15 cellular contexts compared by ENCODE assay signal in the genomic region with DNA sequence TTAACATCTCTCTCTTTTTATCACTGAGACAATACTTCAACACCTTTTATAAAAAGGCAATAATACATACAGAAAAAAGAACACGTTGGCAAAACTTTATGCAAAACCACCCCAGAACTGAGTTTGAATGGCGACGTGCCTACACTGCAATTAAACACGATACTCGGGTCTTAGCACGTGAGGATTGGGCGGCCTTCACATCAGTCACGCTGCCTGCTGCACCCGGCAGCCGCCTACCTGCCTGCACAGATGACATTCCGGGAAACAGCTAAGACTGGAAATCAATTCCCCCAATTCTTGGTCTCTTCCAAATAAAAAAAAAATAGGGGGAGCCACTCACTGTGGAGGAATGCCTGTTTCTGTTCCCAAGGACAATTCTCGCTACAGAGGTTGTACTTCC.
DNase-seq lines count a peak whose midpoint lies in the region; ATAC-seq, FAIRE-seq and TF ChIP-seq lines count a peak whose summit lies in the region.
"Had no signal": no experiment of that assay in that cellular context is flagged by ENCODE, and none has a peak within 500 bp of the region (broad histone marks: within the 10 kb centered on the region; RNA-seq: fewer than 3 reads in every experiment).

No MANE protein-coding gene starts in this region.

- H3K9me3 Mint-ChIP-seq in CD4-positive, CD25-positive, alpha-beta regulatory T cell = no peaks in the 10 kb centered on the region
- no peaks in the 10 kb centered on the region for H3K9me3 Mint-ChIP-seq in astrocyte (ENCODE audit: unreplicated experiment)
- peaks cover 2% of the 10 kb centered on the region for H3K9me3 Mint-ChIP-seq in neural progenitor cell
- H3K9me3 Mint-ChIP-seq: CD14-positive monocyte had no signal

- CTCF ChIA-PET in endothelial cell of umbilical vein (lab: Charles Lee) = interaction anchor here (0.9 kb wide), 1 partner anchor 24 kb away, joined by 3 read pairs; no protein-coding TSS in a partner anchor

- TF ChIP-seq POLR2A in endothelial cell of umbilical vein (IDR thresholded peaks at IDR 0.05; ENCODE audit: low read depth, low read length) (no peak), ovary (IDR thresholded peaks at IDR 0.05) (no peak)

- WGBS in ovary, 3 donors = 78 to 89% (median 84%) methylated on average over 12 of the region's 12 CpGs

- no peak overlapping the region for H3K27ac ChIP-seq in CD4-positive, CD25-positive, alpha-beta regulatory T cell (ENCODE audit: insufficient read depth, low read length, poor library complexity, severe bottlenecking)
- H3K27ac ChIP-seq in astrocyte (ENCODE audit: low read depth, low read length) = no peak overlapping the region
- H3K27ac ChIP-seq in endothelial cell of umbilical vein (ENCODE audit: insufficient read depth, low read depth, low read length) = no peak overlapping the region
- H3K27ac ChIP-seq in neural progenitor cell = peak overlapping the region; percentile 46
- no peak overlapping the region for H3K27ac ChIP-seq in ovary
- H3K27ac ChIP-seq: 22Rv1 had no signal

- peaks cover 6% of the 10 kb centered on the region for H3K36me3 ChIP-seq in CD4-positive, CD25-positive, alpha-beta regulatory T cell (ENCODE audit: control insufficient read depth, insufficient read depth, low read length)
- H3K36me3 ChIP-seq in astrocyte (ENCODE audit: insufficient read depth, low read length) (no peaks in the 10 kb centered on the region), endothelial cell of umbilical vein (ENCODE audit: control insufficient read depth in 2 of 2, extremely low read depth in 1 of 2, insufficient read depth in 2 of 2, low read length in 2 of 2) (no peaks in the 10 kb centered on the region), neural progenitor cell (no peaks in the 10 kb centered on the region), ovary (no peaks in the 10 kb centered on the region)

- dilution Hi-C loops in endothelial cell of umbilical vein (cut with MboI; ENCODE audit: extremely low pct_ligation_motif_present, low sequenced_read_pairs) = no loop called here

- no peaks in the 10 kb centered on the region for H3K9me1 ChIP-seq in endothelial cell of umbilical vein (replicated peaks; ENCODE audit: control insufficient read depth, extremely low read depth, insufficient read depth, low read length)

- POLR2A ChIA-PET in endothelial cell of umbilical vein (lab: Charles Lee) = no interaction called here

- peaks cover 15 to 47% (median 27%) of the 10 kb centered on the region in 4 donors for H3K4me1 Mint-ChIP-seq in CD4-positive, CD25-positive, alpha-beta regulatory T cell
- H3K4me1 Mint-ChIP-seq in astrocyte (ENCODE audit: low read depth, unreplicated experiment) (peaks cover 2% of the 10 kb centered on the region), neural progenitor cell (peaks cover 32% of the 10 kb centered on the region)
- H3K4me1 Mint-ChIP-seq: CD14-positive monocyte had no signal

- H3K4me3 Mint-ChIP-seq in CD4-positive, CD25-positive, alpha-beta regulatory T cell = no peak overlapping the region
- H3K4me3 Mint-ChIP-seq in astrocyte (ENCODE audit: unreplicated experiment) = no peak overlapping the region
- no peak overlapping the region for H3K4me3 Mint-ChIP-seq in neural progenitor cell
- H3K4me3 Mint-ChIP-seq: CD14-positive monocyte, H9 had no signal

- H3K36me3 Mint-ChIP-seq in CD4-positive, CD25-positive, alpha-beta regulatory T cell = no peaks in the 10 kb centered on the region
- peaks cover 2% of the 10 kb centered on the region for H3K36me3 Mint-ChIP-seq in astrocyte (ENCODE audit: low read depth, unreplicated experiment)
- H3K36me3 Mint-ChIP-seq in neural progenitor cell = peaks cover 3% of the 10 kb centered on the region

- FAIRE-seq in astrocyte (lab: Jason Lieb, UNC) (peak; percentile 86), endothelial cell of umbilical vein (lab: Jason Lieb, UNC) (peak; percentile 26)
- FAIRE-seq: HepG2, HTR-8/SVneo had no signal

- no peak overlapping the region for H3K9ac ChIP-seq in astrocyte (ENCODE audit: low read length)
- no peak overlapping the region for H3K9ac ChIP-seq in endothelial cell of umbilical vein (replicated peaks; ENCODE audit: extremely low read depth, insufficient read depth, low read length)
- H3K9ac ChIP-seq in neural progenitor cell = no peak overlapping the region

- no peaks in the 10 kb centered on the region for H3K27me3 Mint-ChIP-seq in CD4-positive, CD25-positive, alpha-beta regulatory T cell
- H3K27me3 Mint-ChIP-seq in astrocyte (ENCODE audit: low read depth, unreplicated experiment) (no peaks in the 10 kb centered on the region), neural progenitor cell (ENCODE audit: insufficient read depth, low read depth) (no peaks in the 10 kb centered on the region)

- peak overlapping the region in 2 of 3 donors; percentile 47 to 59 for H3K27ac Mint-ChIP-seq in CD4-positive, CD25-positive, alpha-beta regulatory T cell
- H3K27ac Mint-ChIP-seq in astrocyte (ENCODE audit: unreplicated experiment) = no peak overlapping the region
- H3K27ac Mint-ChIP-seq in neural progenitor cell = no peak overlapping the region

- H3K4me1 ChIP-seq in CD4-positive, CD25-positive, alpha-beta regulatory T cell (ENCODE audit: control insufficient read depth, insufficient read depth, low read length, poor library complexity, severe bottlenecking) = peaks cover 5% of the 10 kb centered on the region
- H3K4me1 ChIP-seq in astrocyte (ENCODE audit: insufficient read depth, low read length) (no peaks in the 10 kb centered on the region), endothelial cell of umbilical vein (ENCODE audit: control insufficient read depth, extremely low read depth, insufficient read depth, low read length) (no peaks in the 10 kb centered on the region), neural progenitor cell (peaks cover 24% of the 10 kb centered on the region), ovary (ENCODE audit: insufficient read depth) (peaks cover 5% of the 10 kb centered on the region)

- H3K4me2 ChIP-seq in astrocyte (ENCODE audit: low read length) = no peak overlapping the region
- H3K4me2 ChIP-seq in endothelial cell of umbilical vein (ENCODE audit: insufficient read depth, low read length) = no peak overlapping the region
- no peak overlapping the region for H3K4me2 ChIP-seq in neural progenitor cell

- BruUV-seq in endothelial cell of umbilical vein (replicated peaks; lab: Mats Ljungman, UMichigan) = no TSS peak

- intact Hi-C loops in endothelial cell of umbilical vein (cut with micrococcal nuclease) = no loop called here
- intact Hi-C loops in ovary (cut with DNase I) = no loop called here

- H2AFZ ChIP-seq in astrocyte (ENCODE audit: low read depth, low read length) (no peak overlapping the region), endothelial cell of umbilical vein (ENCODE audit: low read depth, low read length) (no peak overlapping the region), neural progenitor cell (replicated peaks) (no peak overlapping the region)

- ATAC-seq in CD4-positive, CD25-positive, alpha-beta regulatory T cell (ENCODE audit: low read depth in 2 of 2) = no peak
- no peak for ATAC-seq in GM21619 (IDR thresholded peaks at IDR 0.05; ENCODE audit: unreplicated experiment)
- ATAC-seq: HepG2 had no signal

- H4K20me1 ChIP-seq in astrocyte (ENCODE audit: insufficient read depth, low read length) = no peaks in the 10 kb centered on the region
- no peaks in the 10 kb centered on the region for H4K20me1 ChIP-seq in endothelial cell of umbilical vein (replicated peaks; ENCODE audit: control insufficient read depth, extremely low read depth, insufficient read depth, low read length)
- H4K20me1 ChIP-seq in neural progenitor cell (ENCODE audit: low read depth) = no peaks in the 10 kb centered on the region

- no peak for TF ChIP-seq EP300 in ovary (IDR thresholded peaks at IDR 0.05)

- H3K9me3 ChIP-seq in CD4-positive, CD25-positive, alpha-beta regulatory T cell (ENCODE audit: control insufficient read depth in 2 of 2, low read length in 2 of 2) = no peaks in the 10 kb centered on the region
- H3K9me3 ChIP-seq in astrocyte (ENCODE audit: insufficient read depth, low read depth, low read length) (no peaks in the 10 kb centered on the region), endothelial cell of umbilical vein (replicated peaks; ENCODE audit: control insufficient read depth, insufficient read depth, low read length) (no peaks in the 10 kb centered on the region), neural progenitor cell (ENCODE audit: low read depth) (no peaks in the 10 kb centered on the region), ovary (no peaks in the 10 kb centered on the region)

- no peaks in the 10 kb centered on the region for H3K27me3 ChIP-seq in CD4-positive, CD25-positive, alpha-beta regulatory T cell (ENCODE audit: control insufficient read depth, insufficient read depth, low read length)
- no peaks in the 10 kb centered on the region for H3K27me3 ChIP-seq in astrocyte (ENCODE audit: insufficient read depth, low read length)
- no peaks in the 10 kb centered on the region for H3K27me3 ChIP-seq in endothelial cell of umbilical vein (ENCODE audit: control insufficient read depth in 2 of 2, insufficient read depth in 2 of 2, low read length in 2 of 2)
- no peaks in the 10 kb centered on the region for H3K27me3 ChIP-seq in neural progenitor cell
- H3K27me3 ChIP-seq in ovary = no peaks in the 10 kb centered on the region

- H3F3A ChIP-seq in neural progenitor cell (ENCODE audit: low read depth) = peaks cover 32% of the 10 kb centered on the region

- H3K4me3 ChIP-seq in CD4-positive, CD25-positive, alpha-beta regulatory T cell (ENCODE audit: low read depth, low read length) = no peak overlapping the region
- H3K4me3 ChIP-seq in astrocyte (ENCODE audit: insufficient read depth, low read depth, low read length) = no peak overlapping the region
- no peak overlapping the region for H3K4me3 ChIP-seq in endothelial cell of umbilical vein (replicated peaks in 1 of 3; ENCODE audit: insufficient read depth in 1 of 3, low read depth in 1 of 3, low read length in 3 of 3)
- H3K4me3 ChIP-seq in neural progenitor cell = no peak overlapping the region
- H3K4me3 ChIP-seq in ovary = no peak overlapping the region

- H3K79me2 ChIP-seq in astrocyte (ENCODE audit: insufficient read depth, low read length) = no peaks in the 10 kb centered on the region
- no peaks in the 10 kb centered on the region for H3K79me2 ChIP-seq in endothelial cell of umbilical vein (ENCODE audit: control insufficient read depth, insufficient read depth, low read length)
- no peaks in the 10 kb centered on the region for H3K79me2 ChIP-seq in neural progenitor cell (ENCODE audit: low read depth)

- TF ChIP-seq CTCF in astrocyte (IDR thresholded peaks at IDR 0.05; ENCODE audit: insufficient read depth, low read depth, low read length) = no peak
- TF ChIP-seq CTCF in endothelial cell of umbilical vein (IDR thresholded peaks at IDR 0.05; ENCODE audit: extremely low read depth in 1 of 2, insufficient read depth in 1 of 2, low read depth in 1 of 2, low read length in 2 of 2) = no peak
- TF ChIP-seq CTCF in neural progenitor cell (IDR thresholded peaks at IDR 0.05) = no peak
- TF ChIP-seq CTCF in ovary (IDR thresholded peaks at IDR 0.05) = no peak

- no peak for DNase-seq in CD4-positive, CD25-positive, alpha-beta regulatory T cell
- DNase-seq in astrocyte (ENCODE audit: low read depth) (no peak), endothelial cell of umbilical vein (ENCODE audit: low read depth, low spot score) (no peak), neural progenitor cell (ENCODE audit: low spot score) (no peak), ovary (no peak)
- no peak for DNase-seq in activated effector memory CD4-positive, alpha-beta T cell treated with Interleukin-2 at 50 U/mL for 16 hours
- DNase-seq: DMS53, GF-D8, GOT3, H9 had no signal

Comparison
In these comparisons a context has a peak if more than half of its experiments do, and no peak if none do; other contexts are left out.
1. H3K27ac Mint-ChIP-seq: peak in CD4-positive, CD25-positive, alpha-beta regulatory T cell (2 of 3); none in astrocyte (single experiment) and neural progenitor cell (single experiment).